11 cellular contexts compared by ENCODE assay signal in the genomic region with DNA sequence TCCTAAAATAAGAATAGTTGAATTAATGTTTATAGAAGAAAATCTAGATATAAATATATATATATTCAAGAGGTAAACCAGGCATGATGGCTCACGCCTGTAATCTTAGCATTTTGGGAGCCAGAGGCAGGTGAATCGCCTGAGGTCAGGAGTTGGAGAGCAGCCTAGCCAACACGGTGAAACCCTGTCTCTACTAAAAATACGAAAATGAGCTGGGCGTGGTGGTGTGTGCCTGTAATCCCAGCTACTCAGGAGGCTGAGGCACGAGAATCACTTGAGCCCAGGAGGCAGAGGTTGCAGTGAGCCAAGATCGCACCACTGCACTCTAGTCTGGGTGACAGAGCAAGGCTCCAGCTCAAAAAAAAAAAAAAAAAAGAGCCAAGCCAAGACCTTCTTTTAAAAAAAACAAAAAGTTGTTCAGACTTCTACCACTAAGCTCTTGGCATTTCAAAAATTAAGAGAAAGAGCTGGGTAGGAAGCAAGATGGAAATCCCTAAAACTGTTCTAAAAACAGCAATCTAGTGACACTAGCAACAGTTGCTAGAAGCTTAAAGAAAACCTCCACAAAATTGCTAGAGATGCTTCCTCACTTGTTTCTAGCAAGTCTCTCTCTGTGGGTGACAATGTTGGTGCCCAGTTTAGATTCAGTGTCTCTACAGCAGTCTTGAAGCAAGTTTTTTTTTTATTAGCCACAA.
DNase-seq lines count a peak whose midpoint lies in the region; ATAC-seq and TF ChIP-seq lines count a peak whose summit lies in the region.
"Had no signal": no experiment of that assay in that cellular context is flagged by ENCODE, and none has a peak within 500 bp of the region (broad histone marks: within the 10 kb centered on the region; RNA-seq: fewer than 3 reads in every experiment).

No MANE protein-coding gene starts in this region.

- H3K9me3 ChIP-seq in CD4-positive, alpha-beta memory T cell (ENCODE audit: control insufficient read depth in 1 of 2, low read length in 2 of 2) = no peaks in the 10 kb centered on the region
- H3K9me3 ChIP-seq in thyroid gland = no peaks in the 10 kb centered on the region

- H3K4me1 ChIP-seq in CD4-positive, alpha-beta memory T cell (ENCODE audit: insufficient read depth, low read length) = peaks cover 97% of the 10 kb centered on the region
- H3K4me1 ChIP-seq in thyroid gland = no peaks in the 10 kb centered on the region

- no peaks in the 10 kb centered on the region for H3K27me3 ChIP-seq in CD4-positive, alpha-beta memory T cell (ENCODE audit: insufficient read depth, low read length)
- no peaks in the 10 kb centered on the region for H3K27me3 ChIP-seq in thyroid gland
- H3K27me3 ChIP-seq: dorsolateral prefrontal cortex had no signal

- POLR2A ChIA-PET in CD4-positive, alpha-beta memory T cell (lab: Charles Lee; ENCODE audit: partially characterized antibody) = interaction anchor here (0.7 to 55.3 kb wide), 16 partner anchors 10 to 1035 kb away, joined by 3 to 1394 read pairs (median 6); partner anchors contain the start of gene ANKRD44
- POLR2A ChIA-PET in activated B cell treated with CpG ODN at 0.5 μM for 24 hours (lab: Charles Lee) = interaction anchor here (0.5 to 2.5 kb wide), 21 partner anchors 9 to 71 kb away, joined by 3 to 22 read pairs (median 6); no protein-coding TSS in a partner anchor

- TF ChIP-seq POLR2A in thyroid gland (IDR thresholded peaks at IDR 0.05) (no peak), GM18505 (IDR thresholded peaks at IDR 0.05; ENCODE audit: borderline replicate concordance, extremely low read depth, insufficient read depth, insufficient read length) (no peak)

- H3K36me3 ChIP-seq in CD4-positive, alpha-beta memory T cell (ENCODE audit: insufficient read depth, low read length) = no peaks in the 10 kb centered on the region
- no peaks in the 10 kb centered on the region for H3K36me3 ChIP-seq in thyroid gland

- WGBS in thyroid gland, 2 donors = 83 to 87% methylated on average over 7 of the region's 7 CpGs

- no peak overlapping the region for H3K4me3 ChIP-seq in CD4-positive, alpha-beta memory T cell (ENCODE audit: low read length in 2 of 2)
- H3K4me3 ChIP-seq in thyroid gland (replicated peaks in 1 of 3) = no peak overlapping the region
- H3K4me3 ChIP-seq: dorsolateral prefrontal cortex had no signal

- H3K4me3 Mint-ChIP-seq in CD4-positive, alpha-beta memory T cell = peak overlapping the region; percentile 70 to 93 (median 82)
- H3K4me3 Mint-ChIP-seq in activated B cell treated with CpG ODN at 0.5 μM for 24 hours (peak overlapping the region; percentile 63), naive B cell (peak overlapping the region; percentile 26 to 86 (median 56)), Calu3 (ENCODE audit: low read depth, unreplicated experiment) (no peak overlapping the region)

- peak; percentile 25 for ATAC-seq in GM19351 (IDR thresholded peaks at IDR 0.05; ENCODE audit: unreplicated experiment)
- ATAC-seq in activated B cell treated with CpG ODN at 0.5 μM for 24 hours (ENCODE audit: low read depth) = peak; percentile 27
- ATAC-seq in naive B cell (ENCODE audit: low read depth in 2 of 2) = peak; percentile 13 to 39
- no peak for ATAC-seq in GM18505 (IDR thresholded peaks at IDR 0.05; ENCODE audit: unreplicated experiment)
- ATAC-seq: PC-3 had no signal

- peaks cover 66 to 92% (median 76%) of the 10 kb centered on the region in 4 donors for H3K4me1 Mint-ChIP-seq in CD4-positive, alpha-beta memory T cell
- H3K4me1 Mint-ChIP-seq in activated B cell treated with CpG ODN at 0.5 μM for 24 hours (peaks cover 84% of the 10 kb centered on the region), naive B cell (peaks cover 63 to 91% (median 77%) of the 10 kb centered on the region in 3 donors), Calu3 (ENCODE audit: low read depth, unreplicated experiment) (no peaks in the 10 kb centered on the region)

- peak; percentile 40 to 54 (median 42) for DNase-seq in CD4-positive, alpha-beta memory T cell
- DNase-seq in activated B cell treated with CpG ODN at 0.5 μM for 24 hours (no peak), naive B cell (no peak), glomerular visceral epithelial cell (ENCODE audit: extremely low spot score) (no peak), thyroid gland (no peak), Calu3 (no peak)
- DNase-seq: dorsolateral prefrontal cortex, PC-3 had no signal

- intact Hi-C loops in CD4-positive, alpha-beta memory T cell (cut with micrococcal nuclease) = loop anchor here (1.0 to 2.0 kb wide), 5 partner anchors 16 to 69 kb away; no protein-coding TSS in a partner anchor
- intact Hi-C loops in activated B cell treated with CpG ODN at 0.5 μM for 24 hours (cut with micrococcal nuclease) (loop anchor here (1.0 kb wide), 2 partner anchors 15 to 32 kb away; no protein-coding TSS in a partner anchor), thyroid gland (cut with DNase I) (no loop called here), Calu3 (cut with micrococcal nuclease; ENCODE audit: unreplicated experiment) (no loop called here)

- H3K27ac Mint-ChIP-seq in CD4-positive, alpha-beta memory T cell = peak overlapping the region; percentile 87 to 96 (median 93)
- H3K27ac Mint-ChIP-seq in activated B cell treated with CpG ODN at 0.5 μM for 24 hours = peak overlapping the region; percentile 85
- peak overlapping the region; percentile 41 to 96 (median 85) for H3K27ac Mint-ChIP-seq in naive B cell
- H3K27ac Mint-ChIP-seq in Calu3 (ENCODE audit: unreplicated experiment) = no peak overlapping the region
- H3K27ac Mint-ChIP-seq: progenitor cell of endocrine pancreas had no signal

- TF ChIP-seq CTCF in activated B cell treated with CpG ODN at 0.5 μM for 24 hours (IDR thresholded peaks at IDR 0.05) = no peak
- no peak for TF ChIP-seq CTCF in thyroid gland (IDR thresholded peaks at IDR 0.05)
- no peak for TF ChIP-seq CTCF in Calu3 (IDR thresholded peaks at IDR 0.05; ENCODE audit: unreplicated experiment)

- no peaks in the 10 kb centered on the region for H3K9me3 Mint-ChIP-seq in CD4-positive, alpha-beta memory T cell
- H3K9me3 Mint-ChIP-seq in activated B cell treated with CpG ODN at 0.5 μM for 24 hours = no peaks in the 10 kb centered on the region
- no peaks in the 10 kb centered on the region for H3K9me3 Mint-ChIP-seq in naive B cell
- no peaks in the 10 kb centered on the region for H3K9me3 Mint-ChIP-seq in Calu3 (ENCODE audit: low read depth, unreplicated experiment)

- H3K36me3 Mint-ChIP-seq in CD4-positive, alpha-beta memory T cell = peaks cover 7 to 16% of the 10 kb centered on the region in 2 donors
- peaks cover 22% of the 10 kb centered on the region for H3K36me3 Mint-ChIP-seq in activated B cell treated with CpG ODN at 0.5 μM for 24 hours (ENCODE audit: low read depth)
- peaks cover 8 to 17% of the 10 kb centered on the region in 2 donors for H3K36me3 Mint-ChIP-seq in naive B cell
- no peaks in the 10 kb centered on the region for H3K36me3 Mint-ChIP-seq in Calu3 (ENCODE audit: insufficient read depth, unreplicated experiment)

- CTCF ChIA-PET in CD4-positive, alpha-beta memory T cell (lab: Charles Lee; ENCODE audit: partially characterized antibody) = interaction anchor here (0.8 to 5.9 kb wide), 20 partner anchors 9 to 127 kb away, joined by 3 to 48 read pairs (median 5); partner anchors contain the start of gene ANKRD44
- CTCF ChIA-PET in activated B cell treated with CpG ODN at 0.5 μM for 24 hours (lab: Charles Lee) = interaction anchor here (1.3 to 1.6 kb wide), 3 partner anchors 15 to 127 kb away, joined by 3 to 8 read pairs (median 7); no protein-coding TSS in a partner anchor
- CTCF ChIA-PET in Calu3 (lab: Charles Lee) = interaction anchor here (0.6 kb wide), 1 partner anchor 24 kb away, joined by 6 read pairs; no protein-coding TSS in a partner anchor

- BruUV-seq in Calu3 (replicated peaks; lab: Mats Ljungman, UMichigan) = no TSS peak

- H3K27ac ChIP-seq in CD4-positive, alpha-beta memory T cell (ENCODE audit: low read depth, low read length) = peak overlapping the region; percentile 53
- H3K27ac ChIP-seq in thyroid gland = no peak overlapping the region

- H3K27me3 Mint-ChIP-seq in CD4-positive, alpha-beta memory T cell = no peaks in the 10 kb centered on the region
- H3K27me3 Mint-ChIP-seq in activated B cell treated with CpG ODN at 0.5 μM for 24 hours (no peaks in the 10 kb centered on the region), naive B cell (no peaks in the 10 kb centered on the region), Calu3 (ENCODE audit: unreplicated experiment) (no peaks in the 10 kb centered on the region)
- H3K27me3 Mint-ChIP-seq: progenitor cell of endocrine pancreas had no signal

Comparison
In these comparisons a context has a peak if more than half of its experiments do, and no peak if none do; other contexts are left out.
1. DNase-seq: peak in CD4-positive, alpha-beta memory T cell (5 of 5); none in activated B cell treated with CpG ODN at 0.5 μM for 24 hours (single experiment), naive B cell (single experiment), glomerular visceral epithelial cell (single experiment), thyroid gland (0 of 2) and Calu3 (single experiment).
2. intact Hi-C loops: an anchor here in CD4-positive, alpha-beta memory T cell (1.0 to 2.0 kb wide) and activated B cell treated with CpG ODN at 0.5 μM for 24 hours (1.0 kb wide); none called in thyroid gland and Calu3.